In the genomic region with DNA sequence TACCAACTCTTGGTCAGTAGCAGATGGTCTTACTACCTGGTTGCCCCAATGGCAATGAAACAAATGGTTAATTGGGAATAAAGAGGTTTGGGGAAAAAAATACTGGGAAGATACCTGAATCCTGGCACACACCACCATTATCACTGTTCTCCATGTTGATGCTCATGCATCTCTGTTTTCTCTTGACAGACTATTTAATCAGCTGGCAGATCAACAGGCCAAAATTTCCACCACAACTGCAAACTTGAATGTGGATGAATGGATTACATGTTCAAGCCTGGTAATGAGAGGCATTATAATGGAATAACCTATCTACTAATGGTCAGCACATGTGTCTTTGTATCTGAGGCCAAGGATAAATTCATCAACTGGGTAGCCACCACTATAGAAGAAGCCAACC, we compare ENCODE assay signal across 24 cellular contexts.
"Had no signal": no experiment of that assay in that cellular context is flagged by ENCODE, and none has a peak within 500 bp of the region (broad histone marks: within the 10 kb centered on the region; RNA-seq: fewer than 3 reads in every experiment).

No MANE protein-coding gene starts in this region.

- H3K27ac ChIP-seq: colonic mucosa, neural progenitor cell, parathyroid adenoma, prostate gland, right atrium auricular region, transverse colon, upper lobe of right lung, uterus had no signal

- H3K4me3 ChIP-seq: colonic mucosa, mucosa of descending colon, neural progenitor cell, prostate gland, right atrium auricular region, transverse colon, upper lobe of right lung, uterus had no signal

- H3K4me1 Mint-ChIP-seq: mesothelial cell of epicardium, nephron, neural progenitor cell had no signal

- H3K27ac Mint-ChIP-seq: mesothelial cell of epicardium; naive thymus-derived CD4-positive, alpha-beta T cell; nephron; neural progenitor cell; stimulated activated effector memory CD8-positive, alpha-beta T cell treated with anti-CD3 and anti-CD28 coated beads, Interleukin-12 subunit alpha, Interleukin-12 subunit beta, amount 100 ng/mL, for 72 hours had no signal

- DNase-seq: colonic mucosa; dermis blood vessel endothelial cell; effector memory CD4-positive, alpha-beta T cell; mesenchymal stem cell; mucosa of descending colon; naive thymus-derived CD4-positive, alpha-beta T cell; stimulated activated CD4-positive, alpha-beta T cell treated with anti-CD3 and anti-CD28 coated beads, Interleukin-2, amount 100 ng/mL, for 24 hours; stimulated activated CD4-positive, alpha-beta T cell treated with anti-CD3 and anti-CD28 coated beads, Interleukin-4, amount 100 ng/mL, for 24 hours; stimulated activated naive CD8-positive, alpha-beta T cell treated with anti-CD3 and anti-CD28 coated beads, Interleukin-15, Interleukin-2, amounts not matched to agents 100 U/mL and 50 U/mL, for 24 hours; transverse colon; upper lobe of right lung; uterus had no signal

- H3K27me3 ChIP-seq: colonic mucosa, neural progenitor cell, right atrium auricular region, transverse colon, upper lobe of right lung, uterus had no signal

- FAIRE-seq: endometrium, frontal cortex, keratinocyte had no signal

- H3K4me1 ChIP-seq: colonic mucosa, neural progenitor cell, parathyroid adenoma, prostate gland, right atrium auricular region, transverse colon, upper lobe of right lung, uterus had no signal

- ATAC-seq: left lobe of liver; mucosa of descending colon; naive thymus-derived CD4-positive, alpha-beta T cell; sciatic nerve; stimulated activated effector memory CD8-positive, alpha-beta T cell treated with anti-CD3 and anti-CD28 coated beads, Interleukin-12 subunit alpha, Interleukin-12 subunit beta, amount 100 ng/mL, for 72 hours; stimulated activated naive CD8-positive, alpha-beta T cell treated with anti-CD3 and anti-CD28 coated beads, Interleukin-15, Interleukin-2, amounts not matched to agents 100 U/mL and 50 U/mL, for 24 hours; upper lobe of right lung had no signal

- H3K36me3 ChIP-seq: uterus had no signal

- H3K9me3 ChIP-seq: prostate gland had no signal

- H3K4me3 Mint-ChIP-seq: mesothelial cell of epicardium; naive thymus-derived CD4-positive, alpha-beta T cell; nephron; neural progenitor cell; stimulated activated effector memory CD8-positive, alpha-beta T cell treated with anti-CD3 and anti-CD28 coated beads, Interleukin-12 subunit alpha, Interleukin-12 subunit beta, amount 100 ng/mL, for 72 hours had no signal

- H3K9ac ChIP-seq: neural progenitor cell, parathyroid adenoma had no signal

- H3K27me3 Mint-ChIP-seq: naive thymus-derived CD4-positive, alpha-beta T cell had no signal
